8 cellular contexts compared by ENCODE assay signal in the genomic region with DNA sequence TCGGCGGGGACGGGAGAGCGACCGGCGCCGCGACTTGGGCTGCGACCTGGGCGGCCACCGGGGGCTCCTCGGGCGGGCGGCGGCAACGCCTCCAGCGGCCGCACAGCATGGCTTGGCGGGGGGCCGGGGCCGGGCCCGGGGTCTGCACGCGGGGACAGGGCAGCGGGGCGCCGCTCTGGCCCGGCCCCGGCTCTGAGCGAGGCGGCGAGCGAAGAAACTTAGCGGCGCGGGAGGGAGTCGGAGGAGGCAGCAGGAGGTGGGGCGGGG. TPM values are rescaled to one million over a fixed set of nuclear protein-coding genes. Genes with fewer than 3 reads are reported as not detected.
DNase-seq lines count a peak whose midpoint lies in the region; ATAC-seq and TF ChIP-seq lines count a peak whose summit lies in the region.

A gene with protein sequence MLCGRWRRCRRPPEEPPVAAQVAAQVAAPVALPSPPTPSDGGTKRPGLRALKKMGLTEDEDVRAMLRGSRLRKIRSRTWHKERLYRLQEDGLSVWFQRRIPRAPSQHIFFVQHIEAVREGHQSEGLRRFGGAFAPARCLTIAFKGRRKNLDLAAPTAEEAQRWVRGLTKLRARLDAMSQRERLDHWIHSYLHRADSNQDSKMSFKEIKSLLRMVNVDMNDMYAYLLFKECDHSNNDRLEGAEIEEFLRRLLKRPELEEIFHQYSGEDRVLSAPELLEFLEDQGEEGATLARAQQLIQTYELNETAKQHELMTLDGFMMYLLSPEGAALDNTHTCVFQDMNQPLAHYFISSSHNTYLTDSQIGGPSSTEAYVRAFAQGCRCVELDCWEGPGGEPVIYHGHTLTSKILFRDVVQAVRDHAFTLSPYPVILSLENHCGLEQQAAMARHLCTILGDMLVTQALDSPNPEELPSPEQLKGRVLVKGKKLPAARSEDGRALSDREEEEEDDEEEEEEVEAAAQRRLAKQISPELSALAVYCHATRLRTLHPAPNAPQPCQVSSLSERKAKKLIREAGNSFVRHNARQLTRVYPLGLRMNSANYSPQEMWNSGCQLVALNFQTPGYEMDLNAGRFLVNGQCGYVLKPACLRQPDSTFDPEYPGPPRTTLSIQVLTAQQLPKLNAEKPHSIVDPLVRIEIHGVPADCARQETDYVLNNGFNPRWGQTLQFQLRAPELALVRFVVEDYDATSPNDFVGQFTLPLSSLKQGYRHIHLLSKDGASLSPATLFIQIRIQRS (minus strand): TSS at position 214 of the 267 bp plus-strand sequence. CDS start 105 bp downstream, at position 109.

- peaks cover 44% of the 10 kb centered on the region for H3K4me1 ChIP-seq in adipocyte (ENCODE audit: control insufficient read depth, insufficient read depth, low read length)
- H3K4me1 ChIP-seq in iPS-15b (ENCODE audit: control insufficient read depth, insufficient read depth, low read length): peaks cover 4% of the 10 kb centered on the region
- peaks cover 14 to 84% (median 43%) of the 10 kb centered on the region in 6 donors for H3K4me1 ChIP-seq in spleen

- H3K36me3 ChIP-seq in adipocyte (ENCODE audit: control insufficient read depth, insufficient read depth, low read length, severe bottlenecking): no peaks in the 10 kb centered on the region
- H3K36me3 ChIP-seq in iPS-15b (ENCODE audit: control insufficient read depth, insufficient read depth, low read length): peaks cover 2% of the 10 kb centered on the region
- peaks cover 0 to 3% (median 0%) of the 10 kb centered on the region in 6 donors for H3K36me3 ChIP-seq in spleen

- peak within 1 kb of the TSS; percentile 88 for H3K27ac Mint-ChIP-seq in activated T-cell treated with anti-CD3 and anti-CD28 coated beads, Interleukin-2, amount 50 U/mL, for 24 hours

- DNase-seq in activated T-cell treated with anti-CD3 and anti-CD28 coated beads, Interleukin-2, amount 50 U/mL, for 24 hours: no peak
- DNase-seq in activated T-cell treated with anti-CD3 and anti-CD28 coated beads for 4 hours: no peak
- no peak for DNase-seq in adipocyte (ENCODE audit: low read depth)
- DNase-seq in spleen: no peak
- no peak for DNase-seq in activated CD8-positive, alpha-beta memory T cell treated with anti-CD3 and anti-CD28 coated beads, Interleukin-2, amount 50 U/mL, for 4 hours
- no peak for DNase-seq in kidney tubule cell (ENCODE audit: low spot score)

- H3K9ac ChIP-seq in adipocyte (ENCODE audit: low read length) (peak within 1 kb of the TSS; percentile 92), iPS-15b (ENCODE audit: low read depth, low read length) (no peak within 1 kb of the TSS)

- ATAC-seq in GM18505 (IDR thresholded peaks at IDR 0.05; ENCODE audit: unreplicated experiment): no peak

- intact Hi-C loops in spleen (cut with DNase I; ENCODE audit: low total_unique reads): no loop called here

- peak within 1 kb of the TSS; percentile 83 for H3K4me3 Mint-ChIP-seq in activated T-cell treated with anti-CD3 and anti-CD28 coated beads, Interleukin-2, amount 50 U/mL, for 24 hours

- peaks cover 20% of the 10 kb centered on the region for H3K4me1 Mint-ChIP-seq in activated T-cell treated with anti-CD3 and anti-CD28 coated beads, Interleukin-2, amount 50 U/mL, for 24 hours (ENCODE audit: low read depth)

- H3K27me3 ChIP-seq in adipocyte (replicated peaks; ENCODE audit: control insufficient read depth, insufficient read depth, low read length): no peaks in the 10 kb centered on the region
- no peaks in the 10 kb centered on the region for H3K27me3 ChIP-seq in iPS-15b (ENCODE audit: control insufficient read depth, insufficient read depth, low read length)
- H3K27me3 ChIP-seq in spleen (replicated peaks in 1 of 7): no peaks in the 10 kb centered on the region

- TF ChIP-seq POLR2A in spleen (IDR thresholded peaks at IDR 0.05) (no peak), GM18505 (IDR thresholded peaks at IDR 0.05; ENCODE audit: borderline replicate concordance, extremely low read depth, insufficient read depth, insufficient read length) (no peak)

- H3K27me3 Mint-ChIP-seq in activated T-cell treated with anti-CD3 and anti-CD28 coated beads, Interleukin-2, amount 50 U/mL, for 24 hours: peaks cover 4% of the 10 kb centered on the region

- H3K27ac ChIP-seq in spleen: peak within 1 kb of the TSS; percentile 79 to 98 (median 94)

- WGBS in spleen, 5 donors: 1 to 3% (median 1%) methylated on average over 6 to 38 of the region's 38 CpGs; no CpG with 5 or more reads in 1 of the 5 donors

- H3K9me3 ChIP-seq in adipocyte (ENCODE audit: control insufficient read depth, low read length): no peaks in the 10 kb centered on the region
- no peaks in the 10 kb centered on the region for H3K9me3 ChIP-seq in iPS-15b (ENCODE audit: control insufficient read depth, insufficient read depth, low read length)
- H3K9me3 ChIP-seq in spleen: no peaks in the 10 kb centered on the region

- H3K4me3 ChIP-seq in adipocyte (ENCODE audit: low read length) (peak within 1 kb of the TSS; percentile 83), iPS-15b (ENCODE audit: low read depth, low read length) (peak within 1 kb of the TSS; percentile 78), spleen (peak within 1 kb of the TSS; percentile 65 to 92 (median 80))

- no peaks in the 10 kb centered on the region for H3K9me3 Mint-ChIP-seq in activated T-cell treated with anti-CD3 and anti-CD28 coated beads, Interleukin-2, amount 50 U/mL, for 24 hours

- no peak for TF ChIP-seq CTCF in spleen (IDR thresholded peaks at IDR 0.05 in 8 of 11, conservative IDR thresholded peaks at IDR 0.05 in 3 of 11)

- H3K36me3 Mint-ChIP-seq in activated T-cell treated with anti-CD3 and anti-CD28 coated beads, Interleukin-2, amount 50 U/mL, for 24 hours (ENCODE audit: low read depth): peaks cover 2% of the 10 kb centered on the region

RNA-seq across cellular contexts. Expression of the gene that starts here (rescaled TPM):
- total RNA-seq in spleen: 1 to 10 TPM; 2.8 to 9.9 (median 7.1) TPM
- polyA plus RNA-seq in spleen: 1 to 10 TPM; 1.5 to 3.5 (median 3.4) TPM
